In the genomic region with DNA sequence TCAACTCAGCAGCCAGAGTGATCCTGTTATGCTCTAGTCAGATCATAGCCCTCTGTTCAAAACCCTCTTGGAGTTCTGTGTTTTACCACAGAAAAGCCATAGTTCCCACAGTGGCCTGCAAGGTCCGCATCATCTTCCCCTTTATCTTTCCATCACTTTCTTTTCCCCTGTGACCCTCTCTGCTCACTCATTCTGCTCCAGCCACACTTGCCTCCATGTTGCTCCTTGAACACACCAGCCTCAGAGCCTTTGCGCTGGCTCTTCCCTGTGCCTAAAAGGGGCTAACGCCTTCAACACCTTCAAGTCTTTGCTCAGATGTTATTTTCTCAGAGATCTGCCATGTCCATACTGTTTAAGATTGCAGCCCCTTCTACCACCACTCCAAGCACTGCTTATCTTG, we compare ENCODE assay signal across 1 cellular context.
TF ChIP-seq lines count a peak whose summit lies in the region.

No MANE protein-coding gene starts in this region.

TF ChIP-seq in GM12878, 131 proteins besides CTCF, POLR2A, EP300 and RAD21:
- TF ChIP-seq IKZF2 (IDR thresholded peaks at IDR 0.05), result no peak
- no peak for TF ChIP-seq TCF3 (IDR thresholded peaks at IDR 0.05; ENCODE audit: borderline replicate concordance, insufficient read depth, low read depth, low read length)
- no peak for TF ChIP-seq RELA (IDR thresholded peaks at IDR 0.05; ENCODE audit: borderline replicate concordance, partially characterized antibody)
